ENCODE assay signal across 17 cellular contexts in the genomic region with DNA sequence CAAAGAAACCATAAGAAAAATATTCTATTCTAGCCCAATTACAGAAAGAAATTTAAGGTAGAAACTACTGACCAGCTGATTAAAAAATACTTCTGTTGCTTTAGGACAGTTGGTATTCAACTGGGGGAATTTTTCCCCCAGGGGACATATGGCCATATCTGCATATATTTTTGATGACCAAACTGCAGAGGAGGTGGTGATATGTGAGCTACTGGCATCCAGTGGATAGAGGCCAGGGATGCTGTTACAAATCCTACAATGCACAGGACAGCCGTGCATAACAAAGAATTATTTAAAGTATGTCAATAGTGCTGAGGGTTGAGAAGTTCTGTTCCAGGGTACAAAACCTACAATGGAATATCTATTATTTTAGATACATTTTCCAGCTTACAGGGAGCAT. TPM values are rescaled to one million over a fixed set of nuclear protein-coding genes. Genes with fewer than 3 reads are reported as not detected.
A peak's percentile ranks its signal among the peaks of the same experiment; 100 is the strongest.
DNase-seq lines count a peak whose midpoint lies in the region; FAIRE-seq and TF ChIP-seq lines count a peak whose summit lies in the region.
"Had no signal": no experiment of that assay in that cellular context is flagged by ENCODE, and none has a peak within 500 bp of the region (broad histone marks: within the 10 kb centered on the region; RNA-seq: fewer than 3 reads in every experiment).

No MANE protein-coding gene starts in this region.

- H3K4me1 ChIP-seq in SJCRH30 (peaks cover 25% of the 10 kb centered on the region), trophoblast cell (ENCODE audit: control insufficient read depth in 1 of 2, insufficient read depth in 2 of 2, low read length in 2 of 2) (peaks cover 0 to 2% of the 10 kb centered on the region in 2 experiments), kidney (ENCODE audit: control insufficient read depth in 1 of 2, insufficient read depth in 1 of 2, low read depth in 1 of 2, low read length in 2 of 2) (peaks cover 0 to 2% of the 10 kb centered on the region in 2 donors)
- H3K4me1 ChIP-seq: foreskin keratinocyte had no signal

- no peaks in the 10 kb centered on the region for H3K27me3 ChIP-seq in SJCRH30
- H3K27me3 ChIP-seq in trophoblast cell (ENCODE audit: insufficient read depth, low read length) = no peaks in the 10 kb centered on the region
- H3K27me3 ChIP-seq: foreskin keratinocyte had no signal

- H3K4ac ChIP-seq in trophoblast cell (ENCODE audit: low read depth, low read length) = no peak overlapping the region

- H2BK5ac ChIP-seq in trophoblast cell (ENCODE audit: low read depth, low read length, poor library complexity) = no peak overlapping the region

- no peaks in the 10 kb centered on the region for H3K79me1 ChIP-seq in trophoblast cell (ENCODE audit: low read length)

- no peak overlapping the region for H3K9ac ChIP-seq in trophoblast cell (ENCODE audit: low read length)
- no peak overlapping the region for H3K9ac ChIP-seq in kidney (ENCODE audit: low read length in 2 of 2)

- TF ChIP-seq POLR2A in H54 (IDR thresholded peaks at IDR 0.05; ENCODE audit: low read depth, low read length) = no peak

- no peaks in the 10 kb centered on the region for H3K9me3 ChIP-seq in SJCRH30 (replicated peaks)
- H3K9me3 ChIP-seq in trophoblast cell (ENCODE audit: insufficient read depth, low read depth, low read length) = no peaks in the 10 kb centered on the region
- H3K9me3 ChIP-seq in kidney (ENCODE audit: control insufficient read depth in 1 of 2, low read length in 2 of 2) = no peaks in the 10 kb centered on the region

- H2BK120ac ChIP-seq in trophoblast cell (ENCODE audit: insufficient read depth, low read length, poor library complexity) = no peak overlapping the region

- peak overlapping the region; percentile 47 for H3K27ac ChIP-seq in SJCRH30
- H3K27ac ChIP-seq in trophoblast cell (ENCODE audit: low read depth, low read length) = no peak overlapping the region
- H3K27ac ChIP-seq in kidney (ENCODE audit: low read depth in 2 of 2, low read length in 2 of 2) = no peak overlapping the region
- H3K27ac ChIP-seq: foreskin keratinocyte had no signal

- no peak overlapping the region for H4K12ac ChIP-seq in trophoblast cell (ENCODE audit: low read depth, low read length)

- H4K8ac ChIP-seq in trophoblast cell (ENCODE audit: low read depth, low read length) = no peak overlapping the region

- intact Hi-C loops in kidney (cut with DNase I) = no loop called here

- H3K36me3 ChIP-seq in SJCRH30 (peaks cover 41% of the 10 kb centered on the region), trophoblast cell (ENCODE audit: control insufficient read depth in 1 of 2, insufficient read depth in 2 of 2, low read length in 2 of 2) (peaks cover 10 to 11% of the 10 kb centered on the region in 2 experiments), kidney (ENCODE audit: control insufficient read depth in 1 of 2, insufficient read depth in 2 of 2, low read length in 2 of 2) (peaks cover 3 to 7% of the 10 kb centered on the region in 2 donors)

- WGBS in trophoblast cell (ENCODE audit: extremely low coverage, insufficient coverage, insufficient read length) = no CpG with 5 or more reads among the region's 1 CpG

- no peak for DNase-seq in H54 (ENCODE audit: insufficient read length, low spot score)
- peak; percentile 73 to 82 for DNase-seq in SJCRH30
- DNase-seq in fibroblast of pulmonary artery (ENCODE audit: low read depth) = peak; percentile 45
- peak; percentile 82 to 94 for DNase-seq in trophoblast cell
- no peak for DNase-seq in dermis blood vessel endothelial cell
- no peak for DNase-seq in activated CD4-positive, alpha-beta T cell treated with anti-CD3 and anti-CD28 coated beads for 4 hours
- DNase-seq in kidney = no peak
- DNase-seq: activated B cell treated with CpG ODN at 0.5 μM for 24 hours; CD4-positive, alpha-beta T cell; foreskin keratinocyte; GF-D8; NCI-H1417; NCI-H446 treated with DMSO at 0.1 percent for 48 hours; stimulated activated CD4-positive, alpha-beta T cell treated with anti-CD3 and anti-CD28 coated beads, Interleukin-4, amount 100 ng/mL, for 24 hours; T-cell had no signal

- no peak overlapping the region for H2BK12ac ChIP-seq in trophoblast cell (ENCODE audit: low read length)

- TF ChIP-seq CTCF in fibroblast of pulmonary artery (IDR thresholded peaks at IDR 0.05; ENCODE audit: low read length, missing control alignments) = no peak
- no peak for TF ChIP-seq CTCF in kidney (IDR thresholded peaks at IDR 0.05; ENCODE audit: borderline replicate concordance, extremely low read depth, insufficient read depth)

- H3K14ac ChIP-seq in trophoblast cell (ENCODE audit: low read length) = no peak overlapping the region

- H3K23ac ChIP-seq in trophoblast cell (ENCODE audit: low read length) = no peak overlapping the region

- no peak overlapping the region for H3K4me3 ChIP-seq in SJCRH30
- H3K4me3 ChIP-seq in fibroblast of pulmonary artery (replicated peaks; ENCODE audit: low read depth, low read length) = no peak overlapping the region
- no peak overlapping the region for H3K4me3 ChIP-seq in trophoblast cell (ENCODE audit: low read depth, low read length)
- no peak overlapping the region for H3K4me3 ChIP-seq in kidney (ENCODE audit: low read length in 2 of 2)
- H3K4me3 ChIP-seq: K562 had no signal

- no peak overlapping the region for H4K91ac ChIP-seq in trophoblast cell (ENCODE audit: low read depth, low read length)

- H3K18ac ChIP-seq in trophoblast cell (ENCODE audit: low read length) = no peak overlapping the region

- FAIRE-seq in H54 (lab: Jason Lieb, UNC) (peak; percentile 27), kidney (lab: Jason Lieb, UNC) (no peak)
- FAIRE-seq: islet of Langerhans, K562 had no signal

- H3K79me2 ChIP-seq in trophoblast cell (ENCODE audit: control insufficient read depth, insufficient read depth, low read length, poor library complexity) = peaks cover 2% of the 10 kb centered on the region

- no peak overlapping the region for H2AK5ac ChIP-seq in trophoblast cell (ENCODE audit: low read length)

- no peak overlapping the region for H3K4me2 ChIP-seq in trophoblast cell (ENCODE audit: low read length)

- no peak overlapping the region for H2AFZ ChIP-seq in trophoblast cell (ENCODE audit: insufficient read depth, low read length, poor library complexity)

RNA-seq across cellular contexts. Expression of a gene that starts 24.0 kb away (rescaled TPM):
- total RNA-seq in SJCRH30 (2014; rRNA removed; shearing (Covaris generic)) = 130 and 136 TPM in 2 replicates
- 54.0 and 57.2 TPM in 2 replicates for polyA plus RNA-seq in trophoblast cell (2013)
- total RNA-seq in dermis blood vessel endothelial cell (72.8 and 89.7 TPM in 2 replicates), kidney (65.2 TPM)
- polyA plus RNA-seq in kidney (ENCODE audit: insufficient read depth, low read depth, low replicate concordance) = 25.7 TPM

Comparison
In these comparisons a context has a peak if more than half of its experiments do, and no peak if none do; other contexts are left out.
1. DNase-seq: peak in SJCRH30 (2 of 2), fibroblast of pulmonary artery (single experiment) and trophoblast cell (2 of 2); none in H54 (single experiment), dermis blood vessel endothelial cell (single experiment), activated CD4-positive, alpha-beta T cell treated with anti-CD3 and anti-CD28 coated beads for 4 hours (0 of 2) and kidney (single experiment).